Comparison of ENCODE assay signal across 8 cellular contexts in the genomic region with DNA sequence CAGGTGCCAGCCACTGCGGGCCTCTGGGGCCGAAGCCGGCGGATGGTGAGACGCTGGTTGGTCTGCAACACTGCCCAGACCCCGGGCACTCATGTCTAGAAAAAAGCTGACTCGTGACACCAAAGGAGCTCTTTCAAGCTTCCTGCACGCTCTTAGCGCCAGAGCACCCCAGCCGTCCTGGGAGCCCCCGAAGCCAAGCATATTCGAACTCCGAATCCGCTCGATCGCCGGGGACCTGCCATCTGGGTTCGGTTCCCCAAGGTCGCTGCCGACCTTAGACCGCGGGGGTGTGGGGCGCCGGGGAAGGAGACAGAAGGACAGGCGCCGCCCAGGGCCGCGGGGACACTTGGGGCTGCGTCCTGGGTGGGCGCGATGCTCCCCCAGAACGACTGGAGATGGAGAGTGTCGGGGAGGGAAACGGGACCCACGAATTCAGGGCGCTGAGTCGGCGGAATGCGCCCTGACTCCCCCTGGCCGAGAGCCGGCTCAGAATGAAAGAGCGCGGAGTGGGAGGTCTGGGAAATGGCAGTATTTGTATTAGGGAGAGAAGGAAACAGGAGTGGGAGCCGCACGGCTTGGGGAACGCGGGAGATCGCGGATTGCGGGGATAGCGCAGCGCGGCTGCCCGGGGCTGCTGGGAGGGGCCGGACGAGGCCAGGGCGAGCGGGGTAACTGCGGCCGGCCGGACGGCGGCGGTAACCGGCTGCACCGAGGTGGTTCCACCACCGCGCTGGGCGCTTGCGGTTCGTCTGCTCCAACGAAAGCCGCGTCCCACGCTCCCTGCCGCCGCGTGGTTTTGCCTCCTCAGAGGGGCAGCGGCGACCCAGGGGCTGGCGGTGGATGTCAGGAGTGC. TPM values are rescaled to one million over a fixed set of nuclear protein-coding genes. Genes with fewer than 3 reads are reported as not detected.
DNase-seq lines count a peak whose midpoint lies in the region; ATAC-seq and TF ChIP-seq lines count a peak whose summit lies in the region.

No MANE protein-coding gene starts in this region.

- H3K27ac ChIP-seq in AG04450 (ENCODE audit: low read depth, low read length) = no peak overlapping the region

- CTCF ChIA-PET in AG04450 (lab: Charles Lee) = interaction anchor here (2.5 kb wide), 1 partner anchor 50 kb away, joined by 12 read pairs; no protein-coding TSS in a partner anchor

- H3K27ac Mint-ChIP-seq in central memory CD8-positive, alpha-beta T cell (ENCODE audit: low read depth) = no peak overlapping the region
- no peak overlapping the region for H3K27ac Mint-ChIP-seq in stimulated activated naive CD8-positive, alpha-beta T cell treated with anti-CD3 and anti-CD28 coated beads, Interleukin-15, Interleukin-2, amounts not matched to agents 100 ng/mL and 50 ng/mL, for 24 hours

- ATAC-seq in GM18909 (IDR thresholded peaks at IDR 0.05; ENCODE audit: poor library complexity, unreplicated experiment) = peak; percentile 74
- peak; percentile 36 for ATAC-seq in central memory CD8-positive, alpha-beta T cell (replicated peaks; ENCODE audit: extremely low read depth, poor library complexity, severe bottlenecking)

- no peaks in the 10 kb centered on the region for H3K9me3 Mint-ChIP-seq in central memory CD8-positive, alpha-beta T cell
- no peaks in the 10 kb centered on the region for H3K9me3 Mint-ChIP-seq in stimulated activated naive CD8-positive, alpha-beta T cell treated with anti-CD3 and anti-CD28 coated beads, Interleukin-15, Interleukin-2, amounts not matched to agents 100 ng/mL and 50 ng/mL, for 24 hours

- H3K27me3 ChIP-seq in AG04450 (ENCODE audit: control insufficient read depth, insufficient read depth, low read length) = no peaks in the 10 kb centered on the region
- H3K27me3 ChIP-seq in kidney epithelial cell (ENCODE audit: control insufficient read depth, insufficient read depth, low read length) = peaks cover 6% of the 10 kb centered on the region

- H3K36me3 Mint-ChIP-seq in central memory CD8-positive, alpha-beta T cell (ENCODE audit: insufficient read depth) = no peaks in the 10 kb centered on the region
- H3K36me3 Mint-ChIP-seq in stimulated activated naive CD8-positive, alpha-beta T cell treated with anti-CD3 and anti-CD28 coated beads, Interleukin-15, Interleukin-2, amounts not matched to agents 100 ng/mL and 50 ng/mL, for 24 hours (ENCODE audit: low read depth) = no peaks in the 10 kb centered on the region

- H3K9me3 ChIP-seq in AG04450 (ENCODE audit: control insufficient read depth, insufficient read depth, low read length) = no peaks in the 10 kb centered on the region; the same call in 1 of the 2 replicates

- H3K4me1 Mint-ChIP-seq in central memory CD8-positive, alpha-beta T cell = peaks cover 9% of the 10 kb centered on the region
- peaks cover 5% of the 10 kb centered on the region for H3K4me1 Mint-ChIP-seq in stimulated activated naive CD8-positive, alpha-beta T cell treated with anti-CD3 and anti-CD28 coated beads, Interleukin-15, Interleukin-2, amounts not matched to agents 100 ng/mL and 50 ng/mL, for 24 hours (ENCODE audit: low read depth)

- peak overlapping the region; percentile 83 for H3K4me3 Mint-ChIP-seq in central memory CD8-positive, alpha-beta T cell
- peak overlapping the region; percentile 85 for H3K4me3 Mint-ChIP-seq in stimulated activated naive CD8-positive, alpha-beta T cell treated with anti-CD3 and anti-CD28 coated beads, Interleukin-15, Interleukin-2, amounts not matched to agents 100 ng/mL and 50 ng/mL, for 24 hours

- no peaks in the 10 kb centered on the region for H3K36me3 ChIP-seq in kidney epithelial cell (ENCODE audit: control insufficient read depth, insufficient read depth, low read length)

- TF ChIP-seq CTCF in AG04450 (IDR thresholded peaks at IDR 0.05; ENCODE audit: low read depth, low read length) (no peak), NB4 (IDR thresholded peaks at IDR 0.05; ENCODE audit: low read depth, low read length) (no peak), kidney epithelial cell (IDR thresholded peaks at IDR 0.05; ENCODE audit: insufficient read depth, low read length, poor library complexity, severe bottlenecking) (no peak)

- peaks cover 55% of the 10 kb centered on the region for H3K27me3 Mint-ChIP-seq in central memory CD8-positive, alpha-beta T cell
- peaks cover 41% of the 10 kb centered on the region for H3K27me3 Mint-ChIP-seq in stimulated activated naive CD8-positive, alpha-beta T cell treated with anti-CD3 and anti-CD28 coated beads, Interleukin-15, Interleukin-2, amounts not matched to agents 100 ng/mL and 50 ng/mL, for 24 hours

- POLR2A ChIA-PET in AG04450 (lab: Yijun Ruan, JAX) = interaction anchor here (1.4 kb wide), 1 partner anchor 20 kb away, joined by 4 read pairs; the partner anchor contains the start of gene MARCHF6

- no peak for TF ChIP-seq POLR2A in NB4 (IDR thresholded peaks at IDR 0.05; ENCODE audit: extremely low read depth, insufficient read length)

- DNase-seq in AG04450 (ENCODE audit: low read depth, low spot score) = no peak
- DNase-seq in NB4 (ENCODE audit: low read depth) = peak; percentile 65
- peak in 1 of 2 donors; percentile 9 for DNase-seq in central memory CD8-positive, alpha-beta T cell (ENCODE audit: low spot score in 2 of 2)
- DNase-seq in kidney epithelial cell (ENCODE audit: low read depth) = no peak
- DNase-seq in central memory CD4-positive, alpha-beta T cell = no peak
- no peak for DNase-seq in NCI-H2196 treated with DMSO at 0.1 percent for 48 hours (lab: John Stamatoyannopoulos, UW; ENCODE audit: unreplicated experiment)

- peak overlapping the region; percentile 60 for H3K4me3 ChIP-seq in AG04450 (ENCODE audit: low read depth, low read length)
- H3K4me3 ChIP-seq in NB4 (ENCODE audit: low read depth, low read length) = no peak overlapping the region
- peak overlapping the region; percentile 61 for H3K4me3 ChIP-seq in kidney epithelial cell (ENCODE audit: low read depth, low read length)

RNA-seq across cellular contexts. Expression of gene MARCHF6, which starts 20.1 kb away (rescaled TPM):
- polyA plus RNA-seq in AG04450 (2011; rRNA removed) = 102 and 136 TPM in 2 replicates
- polyA minus RNA-seq in AG04450 (2011; rRNA and poly(A)+ RNA removed) = 301 and 401 TPM in 2 replicates
- 40.7 and 47.1 TPM in 2 replicates for total RNA-seq in kidney epithelial cell

RNA-seq across cellular contexts. Expression of gene CMBL, which starts 25.7 kb away (rescaled TPM):
- 37.2 and 43.0 TPM in 2 replicates for polyA plus RNA-seq in AG04450 (2011; rRNA removed)
- polyA minus RNA-seq in AG04450 (2011; rRNA and poly(A)+ RNA removed) = 41.7 and 49.0 TPM in 2 replicates
- 7.7 and 7.8 TPM in 2 replicates for total RNA-seq in kidney epithelial cell
